In the genomic region with DNA sequence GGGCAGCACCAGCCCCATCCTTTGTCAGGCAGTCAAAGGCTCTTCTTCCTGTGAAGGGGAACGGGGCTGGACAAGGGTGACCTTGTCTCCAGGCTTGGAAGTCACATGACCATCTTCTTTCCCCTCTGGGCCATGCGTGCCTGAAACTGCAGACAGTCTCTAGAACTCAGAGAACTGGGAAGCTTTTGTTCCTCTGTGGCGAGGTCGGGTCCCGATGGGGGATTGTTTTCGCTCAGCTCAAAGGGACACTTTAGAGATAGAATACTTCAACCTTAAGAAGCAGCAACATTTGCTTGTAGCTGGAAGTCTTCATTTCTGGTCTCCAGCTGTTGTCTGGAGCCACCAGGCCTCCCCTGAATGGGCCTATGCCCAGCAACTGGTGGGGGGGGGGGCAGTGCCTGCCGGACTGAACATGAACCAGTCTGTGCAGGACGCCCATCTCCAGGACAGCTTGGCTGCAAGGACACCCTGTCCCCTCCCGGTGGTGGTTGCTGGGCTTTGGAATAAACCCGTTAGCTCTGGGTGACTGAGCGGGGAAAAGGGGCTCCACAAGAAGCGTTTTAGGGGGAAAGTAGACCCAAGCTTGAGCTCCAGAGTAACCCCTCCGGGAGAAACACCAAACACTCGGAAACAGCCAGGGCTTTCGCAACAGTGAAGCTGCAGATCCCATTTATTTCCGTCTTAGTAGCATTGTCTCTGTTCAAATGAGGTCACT, we compare ENCODE assay signal across 17 cellular contexts. TPM values are rescaled to one million over a fixed set of nuclear protein-coding genes. Genes with fewer than 3 reads are reported as not detected.
DNase-seq lines count a peak whose midpoint lies in the region; ATAC-seq and TF ChIP-seq lines count a peak whose summit lies in the region.
"Had no signal": no experiment of that assay in that cellular context is flagged by ENCODE, and none has a peak within 500 bp of the region (broad histone marks: within the 10 kb centered on the region; RNA-seq: fewer than 3 reads in every experiment).

No MANE protein-coding gene starts in this region.

- ATAC-seq in HG03045 (IDR thresholded peaks at IDR 0.05; ENCODE audit: unreplicated experiment), result no peak
- ATAC-seq in GM21367 (IDR thresholded peaks at IDR 0.05; ENCODE audit: unreplicated experiment), result no peak
- no peak for ATAC-seq in HG03442 (IDR thresholded peaks at IDR 0.05; ENCODE audit: unreplicated experiment)
- ATAC-seq: GM12878 had no signal

- H3K4me3 ChIP-seq in osteoblast (ENCODE audit: insufficient read depth, low read length) (no peak overlapping the region), coronary artery (no peak overlapping the region)
- H3K4me3 ChIP-seq: cardiac muscle cell, GM12878 had no signal

- H3K4me1 ChIP-seq in osteoblast (ENCODE audit: insufficient read depth, low read length), result no peaks in the 10 kb centered on the region

- TF ChIP-seq CTCF in osteoblast (IDR thresholded peaks at IDR 0.05; ENCODE audit: extremely low read depth, low read depth, low read length), result no peak
- TF ChIP-seq CTCF in coronary artery (IDR thresholded peaks at IDR 0.05), result no peak

- H3K36me3 ChIP-seq in osteoblast (ENCODE audit: insufficient read depth, low read length), result no peaks in the 10 kb centered on the region
- H3K36me3 ChIP-seq: cardiac muscle cell had no signal

- H3K79me2 ChIP-seq in osteoblast (ENCODE audit: insufficient read depth, low read length), result no peaks in the 10 kb centered on the region

- no peak overlapping the region for H2AFZ ChIP-seq in osteoblast (ENCODE audit: low read length)

- no peaks in the 10 kb centered on the region for H3K9me3 ChIP-seq in osteoblast (ENCODE audit: low read depth, low read length)

- peak in 12 of 14 donors; percentile 18 to 75 (median 56) for DNase-seq in C1 segment of cervical spinal cord (lab: John Stamatoyannopoulos, UW)
- DNase-seq in caudate nucleus (lab: John Stamatoyannopoulos, UW), result peak in 42 of 61 donors; percentile 16 to 78 (median 48)
- DNase-seq in hypothalamus (lab: John Stamatoyannopoulos, UW), result peak in 34 of 51 donors; percentile 18 to 81 (median 44)
- DNase-seq in osteoblast (ENCODE audit: insufficient read length, low spot score, missing footprints), result peak; percentile 73
- no peak for DNase-seq in coronary artery (ENCODE audit: low spot score)
- DNase-seq: activated CD4-positive, alpha-beta T cell treated with anti-CD3 and anti-CD28 coated beads for 1 hour; DMS153; NCI-H1417 treated with DMSO at 0.1 percent for 48 hours; SW 1271 had no signal

- H3K27me3 ChIP-seq in osteoblast (ENCODE audit: insufficient read depth, low read length), result peaks cover 11% of the 10 kb centered on the region
- H3K27me3 ChIP-seq: cardiac muscle cell had no signal

- H3K4me2 ChIP-seq in osteoblast (ENCODE audit: insufficient read depth, low read length), result no peak overlapping the region

- H3K27ac ChIP-seq in caudate nucleus (ENCODE audit: low read depth, low read length) (peak overlapping the region; percentile 69), osteoblast (ENCODE audit: low read depth, low read length) (no peak overlapping the region), coronary artery (peak overlapping the region in 1 of 2 donors; percentile 47)
- H3K27ac ChIP-seq: cardiac muscle cell had no signal

- no peaks in the 10 kb centered on the region for H4K20me1 ChIP-seq in osteoblast (ENCODE audit: insufficient read depth, low read length)

RNA-seq across cellular contexts. Expression of a gene that starts 55.7 kb away (rescaled TPM):
- total RNA-seq in osteoblast, result under 0.01 and 0.29 TPM in 2 replicates
- total RNA-seq: activated T-helper 1 cell treated with anti-CD3 and anti-CD28 coated beads, Interleukin-12 subunit alpha, Interleukin-12 subunit beta, Interleukin-2, Interleukin-4 antibody, amounts not matched to agents 30 ng/mL and 10 ng/mL and 1 ng/mL, durations not matched to agents 14 hours and 24 hours and 36 hours; HT-29; pulmonary artery endothelial cell had no signal
